In the genomic region with DNA sequence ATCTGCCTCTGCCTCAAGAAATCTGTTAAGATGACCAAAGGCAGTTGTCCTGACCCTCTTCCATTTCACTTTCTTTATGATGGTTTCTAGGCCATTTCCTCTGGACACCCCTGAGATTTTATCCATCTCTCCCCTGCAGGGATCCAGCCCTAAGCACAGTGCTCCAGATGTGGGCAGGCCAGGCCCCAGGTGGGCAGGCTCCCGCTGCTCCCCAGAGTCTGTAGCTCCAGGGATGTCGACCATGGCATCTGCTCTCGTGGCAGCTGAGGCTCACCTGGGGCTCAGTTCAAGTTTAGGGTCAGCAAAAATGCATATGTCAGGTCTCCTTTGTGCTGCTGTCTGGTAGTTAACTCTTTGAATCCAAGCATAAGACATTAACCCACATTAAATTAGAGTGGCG, we compare ENCODE assay signal across 20 cellular contexts. TPM values are rescaled to one million over a fixed set of nuclear protein-coding genes. Genes with fewer than 3 reads are reported as not detected.
DNase-seq lines count a peak whose midpoint lies in the region; ATAC-seq and TF ChIP-seq lines count a peak whose summit lies in the region.
"Had no signal": no experiment of that assay in that cellular context is flagged by ENCODE, and none has a peak within 500 bp of the region (broad histone marks: within the 10 kb centered on the region; RNA-seq: fewer than 3 reads in every experiment).

No MANE protein-coding gene starts in this region.

- H3K27ac ChIP-seq in ACC112 (ENCODE audit: low read depth, low read length): no peak overlapping the region
- no peak overlapping the region for H3K27ac ChIP-seq in BLaER1
- H3K27ac ChIP-seq in suprapubic skin: no peak overlapping the region
- H3K27ac ChIP-seq: BLaER1 treated with 17β-estradiol and CSF1 and Interleukin-3, amounts not matched to agents 10 nM and 100 nM; RWPE1; SK-N-MC had no signal

- POLR2A ChIA-PET in WTC11 (lab: Charles Lee): no interaction called here

- H3K4me3 Mint-ChIP-seq in WTC11 (no peak overlapping the region), osteocyte (ENCODE audit: unreplicated experiment) (no peak overlapping the region)

- peaks cover 8% of the 10 kb centered on the region for H3K79me2 ChIP-seq in ACC112 (ENCODE audit: control insufficient read depth, insufficient read depth, low read length, unreplicated experiment)

- no peak overlapping the region for H3K9ac ChIP-seq in BLaER1
- H3K9ac ChIP-seq: BLaER1 treated with 17β-estradiol and CSF1 and Interleukin-3, amounts not matched to agents 10 nM and 100 nM had no signal

- peak overlapping the region; percentile 76 for H2AFZ ChIP-seq in ACC112 (ENCODE audit: low read length, unreplicated experiment)

- H3K27me3 Mint-ChIP-seq in WTC11 (ENCODE audit: low read depth) (no peaks in the 10 kb centered on the region), osteocyte (ENCODE audit: unreplicated experiment) (no peaks in the 10 kb centered on the region)

- DNase-seq in WTC11 (ENCODE audit: low spot score): no peak
- no peak for DNase-seq in osteocyte (ENCODE audit: extremely low spot score, unreplicated experiment)
- DNase-seq in suprapubic skin (ENCODE audit: low spot score in 2 of 2): no peak
- DNase-seq in NCI-H345 treated with DMSO at 0.1 percent for 48 hours (lab: John Stamatoyannopoulos, UW; ENCODE audit: unreplicated experiment): no peak
- no peak for DNase-seq in C1 segment of cervical spinal cord (lab: John Stamatoyannopoulos, UW)
- DNase-seq: ACHN, DMS79, Karpas-422, NCI-H1417 treated with DMSO at 0.1 percent for 48 hours, NCI-H2029, NCI-H446 treated with DMSO at 0.1 percent for 48 hours, NCI-H526 treated with DMSO at 0.1 percent for 48 hours, SHP77 treated with DMSO at 0.1 percent for 48 hours, SW 1271 had no signal

- TF ChIP-seq CTCF in WTC11 (IDR thresholded peaks at IDR 0.05) (no peak), osteocyte (IDR thresholded peaks at IDR 0.05) (no peak), suprapubic skin (IDR thresholded peaks at IDR 0.05) (no peak)

- CTCF ChIA-PET in WTC11 (lab: Charles Lee): interaction anchor here (1.7 to 1.8 kb wide), 2 partner anchors 47 kb away, joined by 5 to 6 read pairs; no protein-coding TSS in a partner anchor

- 88% methylated on average over 4 of the region's 4 CpGs for WGBS in suprapubic skin

- H3K9me3 Mint-ChIP-seq in WTC11 (no peaks in the 10 kb centered on the region), osteocyte (ENCODE audit: unreplicated experiment) (no peaks in the 10 kb centered on the region)

- TF ChIP-seq POLR2A in suprapubic skin (IDR thresholded peaks at IDR 0.05): no peak

- H3K4me2 ChIP-seq in BLaER1: peak overlapping the region; percentile 31

- H3K27ac Mint-ChIP-seq in WTC11: no peak overlapping the region
- peak overlapping the region; percentile 33 for H3K27ac Mint-ChIP-seq in osteocyte (ENCODE audit: unreplicated experiment)

- no peaks in the 10 kb centered on the region for H4K20me1 ChIP-seq in BLaER1
- H4K20me1 ChIP-seq: BLaER1 treated with 17β-estradiol and CSF1 and Interleukin-3, amounts not matched to agents 10 nM and 100 nM had no signal

- H3K9me3 ChIP-seq in BLaER1 (no peaks in the 10 kb centered on the region), suprapubic skin (no peaks in the 10 kb centered on the region)

- no peak for TF ChIP-seq EP300 in suprapubic skin (IDR thresholded peaks at IDR 0.05)

- H3K36me3 Mint-ChIP-seq in WTC11 (no peaks in the 10 kb centered on the region), osteocyte (ENCODE audit: unreplicated experiment) (no peaks in the 10 kb centered on the region)

- no peaks in the 10 kb centered on the region; the same call in 1 of the 2 replicates for H3K4me1 Mint-ChIP-seq in WTC11
- peaks cover 8% of the 10 kb centered on the region for H3K4me1 Mint-ChIP-seq in osteocyte (ENCODE audit: unreplicated experiment)

- H3K4me1 ChIP-seq in ACC112 (ENCODE audit: control insufficient read depth, insufficient read depth, low read length, unreplicated experiment) (peaks cover 42% of the 10 kb centered on the region), BLaER1 (peaks cover 22% of the 10 kb centered on the region), suprapubic skin (peaks cover 21% of the 10 kb centered on the region)

- H3K27me3 ChIP-seq in ACC112 (ENCODE audit: insufficient read depth, low read length) (no peaks in the 10 kb centered on the region), BLaER1 (no peaks in the 10 kb centered on the region), suprapubic skin (no peaks in the 10 kb centered on the region)
- H3K27me3 ChIP-seq: BLaER1 treated with 17β-estradiol and CSF1 and Interleukin-3, amounts not matched to agents 10 nM and 100 nM had no signal

- H3K36me3 ChIP-seq in ACC112 (ENCODE audit: insufficient read depth, low read length) (no peaks in the 10 kb centered on the region), BLaER1 (peaks cover 37% of the 10 kb centered on the region), suprapubic skin (no peaks in the 10 kb centered on the region)

- no peak overlapping the region for H3K4me3 ChIP-seq in ACC112 (ENCODE audit: low read depth, low read length)
- H3K4me3 ChIP-seq in BLaER1: no peak overlapping the region
- no peak overlapping the region for H3K4me3 ChIP-seq in suprapubic skin
- H3K4me3 ChIP-seq: BLaER1 treated with 17β-estradiol and CSF1 and Interleukin-3, amounts not matched to agents 10 nM and 100 nM; SK-N-MC had no signal

- ATAC-seq in WTC11: no peak

TF ChIP-seq in WTC11, 78 proteins besides CTCF, POLR2A, EP300 and RAD21:
- TF ChIP-seq RELA (CRISPR knock-in tag; IDR thresholded peaks at IDR 0.05; ENCODE audit: borderline replicate concordance): no peak
- TF ChIP-seq ZNF423 (CRISPR knock-in tag; IDR thresholded peaks at IDR 0.05): peak; percentile 45; the same call in 1 of the 2 replicates
TF ChIP-seq in WTC11: peak in this region for 1.

RNA-seq across cellular contexts. Expression of gene CEP41, which starts 11.8 kb away (rescaled TPM):
- total RNA-seq in WTC11 (2021) (7.1 to 11.2 TPM (median 10.2 TPM) in 3 replicates), osteocyte (16.4 and 24.1 TPM in 2 replicates), suprapubic skin (1 to 10 TPM; 1.1 to 4.6 (median 4.2) TPM)

RNA-seq across cellular contexts. Expression of gene CPA1, which starts 48.7 kb away (rescaled TPM):
- total RNA-seq in WTC11 (2021): 7.9 to 14.0 TPM (median 8.9 TPM) in 3 replicates
- total RNA-seq in osteocyte: not detected in 2 replicates
- total RNA-seq in suprapubic skin: not detected
- total RNA-seq: M059J had no signal
